In the genomic region with DNA sequence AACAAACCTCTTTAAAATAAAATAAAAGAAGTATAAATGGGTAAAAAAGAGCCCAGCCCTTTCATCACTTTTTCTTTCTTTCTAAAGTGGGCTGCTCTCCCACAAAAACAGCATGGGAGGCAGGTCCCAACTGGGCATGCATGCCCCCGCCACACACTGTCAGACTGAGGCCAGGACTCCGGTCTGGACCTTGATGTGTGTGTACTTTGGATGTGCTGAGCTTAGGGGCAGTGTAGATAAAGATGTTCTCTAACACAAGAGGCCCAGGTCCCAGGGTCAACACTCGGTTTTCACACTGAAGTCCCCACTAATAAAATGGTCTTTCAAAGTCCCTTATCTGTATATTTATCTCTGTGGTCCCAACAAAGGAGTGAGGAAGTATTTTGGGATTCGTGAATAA, we compare ENCODE assay signal across 18 cellular contexts. TPM values are rescaled to one million over a fixed set of nuclear protein-coding genes. Genes with fewer than 3 reads are reported as not detected.
A peak's percentile ranks its signal among the peaks of the same experiment; 100 is the strongest.
DNase-seq lines count a peak whose midpoint lies in the region; ATAC-seq and TF ChIP-seq lines count a peak whose summit lies in the region.
"Had no signal": no experiment of that assay in that cellular context is flagged by ENCODE, and none has a peak within 500 bp of the region (broad histone marks: within the 10 kb centered on the region; RNA-seq: fewer than 3 reads in every experiment).

No MANE protein-coding gene starts in this region.

- H2BK120ac ChIP-seq in neuronal stem cell (ENCODE audit: low read depth, low read length), result no peak overlapping the region

- H3K79me2 ChIP-seq in mammary epithelial cell (ENCODE audit: insufficient read depth, low read length), result peaks cover 82% of the 10 kb centered on the region

- no peaks in the 10 kb centered on the region for H3K27me3 ChIP-seq in BLaER1 treated with 17β-estradiol and CSF1 and Interleukin-3, amounts not matched to agents 10 nM and 100 nM
- H3K27me3 ChIP-seq in mammary epithelial cell (ENCODE audit: insufficient read depth, low read length) (no peaks in the 10 kb centered on the region), right cardiac atrium (ENCODE audit: control insufficient read depth, insufficient read depth) (no peaks in the 10 kb centered on the region), neuronal stem cell (ENCODE audit: control insufficient read depth in 3 of 3, insufficient read depth in 3 of 3, low read depth in 1 of 3, low read length in 3 of 3) (no peaks in the 10 kb centered on the region)

- no peak overlapping the region for H3K18ac ChIP-seq in neuronal stem cell (ENCODE audit: low read length)

- no peak for TF ChIP-seq CTCF in mammary epithelial cell (conservative IDR thresholded peaks at IDR 0.05 in 1 of 2, IDR thresholded peaks at IDR 0.05 in 1 of 2; ENCODE audit: extremely low read depth in 1 of 2, insufficient read depth in 1 of 2, low read depth in 1 of 2, low read length in 2 of 2)

- H3K9ac ChIP-seq in BLaER1 treated with 17β-estradiol and CSF1 and Interleukin-3, amounts not matched to agents 10 nM and 100 nM, result no peak overlapping the region
- H3K9ac ChIP-seq in mammary epithelial cell (ENCODE audit: insufficient read depth, low read length) (no peak overlapping the region), neuronal stem cell (ENCODE audit: low read depth, low read length, poor library complexity) (peak overlapping the region; percentile 25)

- H3K9me3 ChIP-seq in BLaER1 treated with 17β-estradiol and CSF1 and Interleukin-3, amounts not matched to agents 10 nM and 100 nM (replicated peaks in 1 of 11), result peaks cover 0 to 10% (median 4%) of the 10 kb centered on the region in 11 experiments; a peak in 7 of 22 replicates
- H3K9me3 ChIP-seq in mammary epithelial cell (replicated peaks; ENCODE audit: insufficient read depth, low read length), result no peaks in the 10 kb centered on the region
- H3K9me3 ChIP-seq in right cardiac atrium (ENCODE audit: control insufficient read depth, low read length), result no peaks in the 10 kb centered on the region
- peaks cover 0 to 11% of the 10 kb centered on the region in 2 donors for H3K9me3 ChIP-seq in neuronal stem cell (replicated peaks in 1 of 2; ENCODE audit: control insufficient read depth in 2 of 2, insufficient read depth in 1 of 2, low read depth in 1 of 2, low read length in 2 of 2)

- dilution Hi-C loops in mammary epithelial cell (cut with HindIII; ENCODE audit: low sequenced_read_pairs), result no loop called here

- H2BK15ac ChIP-seq in neuronal stem cell (ENCODE audit: low read length), result no peak overlapping the region

- in situ Hi-C loops in mammary epithelial cell (cut with MboI; ENCODE audit: low sequenced_read_pairs in 2 of 2), result no loop called here

- peak overlapping the region in 8 of 11 experiments; percentile 0 to 32 (median 21); a peak in 6 of 22 replicates for H3K27ac ChIP-seq in BLaER1 treated with 17β-estradiol and CSF1 and Interleukin-3, amounts not matched to agents 10 nM and 100 nM
- H3K27ac ChIP-seq in mammary epithelial cell (ENCODE audit: insufficient read depth, low read depth, low read length) (peak overlapping the region; percentile 65), right cardiac atrium (ENCODE audit: low read length) (peak overlapping the region; percentile 57), neuronal stem cell (replicated peaks; ENCODE audit: low read length) (no peak overlapping the region)
- H3K27ac ChIP-seq: C4-2B had no signal

- no peak overlapping the region for H2BK5ac ChIP-seq in neuronal stem cell (ENCODE audit: low read length)

- H3K23ac ChIP-seq in neuronal stem cell (ENCODE audit: low read depth, low read length, poor library complexity), result no peak overlapping the region

- no peak overlapping the region for H3K4me3 ChIP-seq in BLaER1 treated with 17β-estradiol and CSF1 and Interleukin-3, amounts not matched to agents 10 nM and 100 nM
- H3K4me3 ChIP-seq in mammary epithelial cell (replicated peaks in 1 of 3; ENCODE audit: insufficient read depth in 1 of 3, low read depth in 2 of 3, low read length in 3 of 3), result no peak overlapping the region
- H3K4me3 ChIP-seq in right cardiac atrium (ENCODE audit: low read length), result no peak overlapping the region
- no peak overlapping the region for H3K4me3 ChIP-seq in neuronal stem cell (ENCODE audit: low read length in 2 of 2)
- H3K4me3 ChIP-seq: GM23338 had no signal

- intact Hi-C loops in mammary epithelial cell (cut with micrococcal nuclease) (no loop called here), right cardiac atrium (cut with DNase I) (no loop called here)

- no peak overlapping the region for H2BK12ac ChIP-seq in neuronal stem cell (ENCODE audit: low read length)

- H3K4me2 ChIP-seq in BLaER1 treated with 17β-estradiol and CSF1 and Interleukin-3, amounts not matched to agents 10 nM and 100 nM, result peak overlapping the region in 5 of 11 experiments; percentile 30 to 60 (median 48); a peak in 5 of 22 replicates
- H3K4me2 ChIP-seq in mammary epithelial cell (ENCODE audit: insufficient read depth, low read depth, low read length) (peak overlapping the region; percentile 29), neuronal stem cell (ENCODE audit: insufficient read depth, low read length, poor library complexity, severe bottlenecking) (no peak overlapping the region)
- H3K4me2 ChIP-seq: GM23338 had no signal

- ATAC-seq in right cardiac atrium, result peak; percentile 45 to 73
- no peak for ATAC-seq in HG03378 (IDR thresholded peaks at IDR 0.05; ENCODE audit: unreplicated experiment)
- ATAC-seq: GM23338 had no signal

- no peak overlapping the region for H3K4ac ChIP-seq in neuronal stem cell (ENCODE audit: low read length)

- no peak overlapping the region for H4K91ac ChIP-seq in neuronal stem cell (ENCODE audit: low read depth, low read length, poor library complexity)

- H3K14ac ChIP-seq in neuronal stem cell (ENCODE audit: low read length), result no peak overlapping the region

- H2AFZ ChIP-seq in mammary epithelial cell (ENCODE audit: low read depth, low read length), result no peak overlapping the region
- H2AFZ ChIP-seq in neuronal stem cell (ENCODE audit: low read length), result no peak overlapping the region
- H2AFZ ChIP-seq: GM23338 had no signal

- no TSS peak for BruUV-seq in mammary epithelial cell (replicated peaks; lab: Mats Ljungman, UMichigan)

- peaks cover 8 to 32% (median 13%) of the 10 kb centered on the region in 10 experiments; a peak in 19 of 20 replicates for H3K4me1 ChIP-seq in BLaER1 treated with 17β-estradiol and CSF1 and Interleukin-3, amounts not matched to agents 10 nM and 100 nM
- H3K4me1 ChIP-seq in mammary epithelial cell (ENCODE audit: insufficient read depth, low read length) (peaks cover 44% of the 10 kb centered on the region), right cardiac atrium (ENCODE audit: control insufficient read depth, insufficient read depth, low read length) (peaks cover 2% of the 10 kb centered on the region), neuronal stem cell (ENCODE audit: control insufficient read depth in 2 of 2, insufficient read depth in 1 of 2, low read depth in 1 of 2, low read length in 2 of 2) (no peaks in the 10 kb centered on the region)

- DNase-seq in mammary epithelial cell (no peak), right cardiac atrium (peak in 1 of 3 donors; percentile 53), neuronal stem cell (ENCODE audit: low spot score) (no peak), HCEC 1CT (no peak), ureter (ENCODE audit: low spot score) (no peak)
- no peak for DNase-seq in activated T-cell treated with anti-CD3 and anti-CD28 coated beads, Interleukin-2, amount 50 U/mL, for 48 hours
- DNase-seq: DND-41, KG1, MV-4-11, NCI-H187, NCI-H2107, NCI-H510A treated with DMSO at 0.1 percent for 48 hours, NCI-H774 had no signal

- H2AK5ac ChIP-seq in neuronal stem cell (ENCODE audit: low read depth, low read length), result no peak overlapping the region

- H3K79me1 ChIP-seq in neuronal stem cell (ENCODE audit: low read depth, low read length), result peaks cover 4% of the 10 kb centered on the region

- WGBS in mammary epithelial cell (ENCODE audit: low coverage, missing lambda C conversion rate), result 100% methylated on average over 4 of the region's 4 CpGs
- WGBS in right cardiac atrium, result 69% methylated on average over 4 of the region's 4 CpGs
- WGBS in neuronal stem cell (ENCODE audit: extremely low coverage in 2 of 2, insufficient read length in 2 of 2, insufficient replicate concordance in 1 of 2), 2 donors, result no CpG with 5 or more reads among the region's 4 CpGs

- CTCF ChIA-PET in mammary epithelial cell (lab: Charles Lee; ENCODE audit: low non-redundant PET), result no interaction called here

- no peak overlapping the region for H4K8ac ChIP-seq in neuronal stem cell (ENCODE audit: low read depth, low read length)

- peaks cover 0 to 11% (median 0%) of the 10 kb centered on the region in 11 experiments; a peak in 3 of 22 replicates for H4K20me1 ChIP-seq in BLaER1 treated with 17β-estradiol and CSF1 and Interleukin-3, amounts not matched to agents 10 nM and 100 nM
- H4K20me1 ChIP-seq in mammary epithelial cell (ENCODE audit: insufficient read depth, low read length), result no peaks in the 10 kb centered on the region

- peaks cover 12 to 67% (median 51%) of the 10 kb centered on the region in 11 experiments; a peak in 20 of 22 replicates for H3K36me3 ChIP-seq in BLaER1 treated with 17β-estradiol and CSF1 and Interleukin-3, amounts not matched to agents 10 nM and 100 nM
- H3K36me3 ChIP-seq in mammary epithelial cell (ENCODE audit: insufficient read depth, low read length) (no peaks in the 10 kb centered on the region), neuronal stem cell (replicated peaks in 1 of 2; ENCODE audit: control insufficient read depth in 2 of 2, insufficient read depth in 2 of 2, low read length in 2 of 2) (peaks cover 11 to 64% of the 10 kb centered on the region in 2 donors)

RNA-seq across cellular contexts. Expression of gene ADGRA3, which starts 44.4 kb away (rescaled TPM):
- total RNA-seq in mammary epithelial cell (10 to 100 TPM; 48.0 to 66.8 TPM), right cardiac atrium (10 to 100 TPM; 28.4 to 40.4 (median 31.4) TPM), ureter (24.8 TPM)
- polyA plus RNA-seq in mammary epithelial cell (35.2 TPM), right cardiac atrium (15.6 TPM)
- 138 TPM for polyA minus RNA-seq in mammary epithelial cell
- polyA plus RNA-seq in neuronal stem cell (2013, experiment 1 of 2), result 44.4 TPM
- polyA plus RNA-seq in neuronal stem cell (2013, experiment 2 of 2), result 45.4 TPM
- total RNA-seq: OCI-LY7 had no signal
